8 cellular contexts compared by ENCODE assay signal in genomic region chr6:158849899-158850806, GRCh38. TPM values are rescaled to one million over a fixed set of nuclear protein-coding genes. Genes with fewer than 3 reads are reported as not detected.
DNase-seq lines count a peak whose midpoint lies in the region; ATAC-seq and TF ChIP-seq lines count a peak whose summit lies in the region.

No MANE protein-coding gene starts in this region.

- H3K36me3 ChIP-seq in esophagus squamous epithelium = no peaks in the 10 kb centered on the region

- H3K27me3 Mint-ChIP-seq in activated CD8-positive, alpha-beta T cell treated with anti-CD3 and anti-CD28 coated beads, Interleukin-2, amount 10 ng/mL, durations not matched to agents 7 days and 5 days (ENCODE audit: low read depth) = no peaks in the 10 kb centered on the region
- no peaks in the 10 kb centered on the region for H3K27me3 Mint-ChIP-seq in progenitor cell of endocrine pancreas

- peak overlapping the region; percentile 78 to 94 (median 89) for H3K27ac ChIP-seq in esophagus squamous epithelium

- TF ChIP-seq POLR2A in esophagus squamous epithelium (IDR thresholded peaks at IDR 0.05) = no peak
- TF ChIP-seq POLR2A in GM18505 (IDR thresholded peaks at IDR 0.05; ENCODE audit: borderline replicate concordance, extremely low read depth, insufficient read depth, insufficient read length) = no peak

- no peaks in the 10 kb centered on the region for H3K9me3 Mint-ChIP-seq in activated CD8-positive, alpha-beta T cell treated with anti-CD3 and anti-CD28 coated beads, Interleukin-2, amount 10 ng/mL, durations not matched to agents 7 days and 5 days (ENCODE audit: insufficient read depth)
- peaks cover 5% of the 10 kb centered on the region for H3K9me3 Mint-ChIP-seq in progenitor cell of endocrine pancreas (ENCODE audit: low read depth)

- no peaks in the 10 kb centered on the region for H3K36me3 Mint-ChIP-seq in activated CD8-positive, alpha-beta T cell treated with anti-CD3 and anti-CD28 coated beads, Interleukin-2, amount 10 ng/mL, durations not matched to agents 7 days and 5 days (ENCODE audit: low read depth)
- peaks cover 1% of the 10 kb centered on the region for H3K36me3 Mint-ChIP-seq in progenitor cell of endocrine pancreas (ENCODE audit: insufficient read depth)

- no peak overlapping the region for H3K4me3 ChIP-seq in esophagus squamous epithelium

- H3K4me1 ChIP-seq in esophagus squamous epithelium = peaks cover 29 to 80% (median 36%) of the 10 kb centered on the region in 3 donors

- POLR2A ChIA-PET in activated CD8-positive, alpha-beta T cell treated with anti-CD3 and anti-CD28 coated beads, Interleukin-2, amount 10 ng/mL, durations not matched to agents 7 days and 5 days (lab: Charles Lee) = interaction anchor here (1.2 to 5.4 kb wide), 2 partner anchors 18 to 19 kb away, joined by 6 to 100 read pairs; no protein-coding TSS in a partner anchor

- 14 to 20% methylated on average over 9 of the region's 9 CpGs for WGBS in esophagus squamous epithelium, 2 donors

- CTCF ChIA-PET in activated CD8-positive, alpha-beta T cell treated with anti-CD3 and anti-CD28 coated beads, Interleukin-2, amount 10 ng/mL, durations not matched to agents 7 days and 5 days (lab: Charles Lee) = no interaction called here

- H3K27ac Mint-ChIP-seq in activated CD8-positive, alpha-beta T cell treated with anti-CD3 and anti-CD28 coated beads, Interleukin-2, amount 10 ng/mL, durations not matched to agents 7 days and 5 days = peak overlapping the region; percentile 80
- peak overlapping the region; percentile 98 for H3K27ac Mint-ChIP-seq in progenitor cell of endocrine pancreas

- peaks cover 16% of the 10 kb centered on the region for H3K4me1 Mint-ChIP-seq in activated CD8-positive, alpha-beta T cell treated with anti-CD3 and anti-CD28 coated beads, Interleukin-2, amount 10 ng/mL, durations not matched to agents 7 days and 5 days (ENCODE audit: low read depth)
- peaks cover 36% of the 10 kb centered on the region for H3K4me1 Mint-ChIP-seq in progenitor cell of endocrine pancreas (ENCODE audit: low read depth)

- intact Hi-C loops in esophagus squamous epithelium (cut with DNase I) = no loop called here

- peak; percentile 68 for ATAC-seq in activated CD8-positive, alpha-beta T cell treated with anti-CD3 and anti-CD28 coated beads, Interleukin-2, amount 10 ng/mL, durations not matched to agents 7 days and 5 days
- ATAC-seq in GM21528 (IDR thresholded peaks at IDR 0.05; ENCODE audit: low FRiP score, unreplicated experiment) (no peak), GM18505 (IDR thresholded peaks at IDR 0.05; ENCODE audit: unreplicated experiment) (no peak)

- no peak for TF ChIP-seq CTCF in esophagus squamous epithelium (IDR thresholded peaks at IDR 0.05)
- TF ChIP-seq CTCF in progenitor cell of endocrine pancreas (IDR thresholded peaks at IDR 0.05; ENCODE audit: unreplicated experiment) = no peak

- peak overlapping the region; percentile 10 for H3K4me3 Mint-ChIP-seq in activated CD8-positive, alpha-beta T cell treated with anti-CD3 and anti-CD28 coated beads, Interleukin-2, amount 10 ng/mL, durations not matched to agents 7 days and 5 days
- H3K4me3 Mint-ChIP-seq in progenitor cell of endocrine pancreas (ENCODE audit: low read depth) = peak overlapping the region; percentile 17

- H3K27me3 ChIP-seq in esophagus squamous epithelium = no peaks in the 10 kb centered on the region

- no peaks in the 10 kb centered on the region for H3K9me3 ChIP-seq in esophagus squamous epithelium

- DNase-seq in GM04503 (ENCODE audit: low read depth) (peak; percentile 91), NCI-H226 (peak; percentile 98), esophagus squamous epithelium (lab: John Stamatoyannopoulos, UW) (no peak), progenitor cell of endocrine pancreas (ENCODE audit: low spot score, unreplicated experiment) (no peak), GOT3 (lab: John Stamatoyannopoulos, UW) (no peak)
- DNase-seq in activated CD8-positive, alpha-beta T cell treated with anti-CD3 and anti-CD28 coated beads, Interleukin-2, amount 10 ng/mL, durations not matched to agents 7 days and 5 days = peak; percentile 63

RNA-seq across cellular contexts. Expression of gene EZR, which starts 31.0 kb away (rescaled TPM):
- total RNA-seq in activated CD8-positive, alpha-beta T cell treated with anti-CD3 and anti-CD28 coated beads, Interleukin-2, amount 10 ng/mL, durations not matched to agents 7 days and 5 days = 100 to 1,000 TPM; 177 to 180 TPM
- 100 to 1,000 TPM; 208 to 339 (median 285) TPM for total RNA-seq in esophagus squamous epithelium
- total RNA-seq in progenitor cell of endocrine pancreas = 258 and 274 TPM in 2 replicates

Comparison
In these comparisons a context has a peak if more than half of its experiments do, and no peak if none do; other contexts are left out.
1. DNase-seq: peak in GM04503 (single experiment), NCI-H226 (single experiment) and activated CD8-positive, alpha-beta T cell treated with anti-CD3 and anti-CD28 coated beads, Interleukin-2, amount 10 ng/mL, durations not matched to agents 7 days and 5 days (single experiment); none in esophagus squamous epithelium (single experiment), progenitor cell of endocrine pancreas (single experiment) and GOT3 (single experiment).